In the genomic region with DNA sequence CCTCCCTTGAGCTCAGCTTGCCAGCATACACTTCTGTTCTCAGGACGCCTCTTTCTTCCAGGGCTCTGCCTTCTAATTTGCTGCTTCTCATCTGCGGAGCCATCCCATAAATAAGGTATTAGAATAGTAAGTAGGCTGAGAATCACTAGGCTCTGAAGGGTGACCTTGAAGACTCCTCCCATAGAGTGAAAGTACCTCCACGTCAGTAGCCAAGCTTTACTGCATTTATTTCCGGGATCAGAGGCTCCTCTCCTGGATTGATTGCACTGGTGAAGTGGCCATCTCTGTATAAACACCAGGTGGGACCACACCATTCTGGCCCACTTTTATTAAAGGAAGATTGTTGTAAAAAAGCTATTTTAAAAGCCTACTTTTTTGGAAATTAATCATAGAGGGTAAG, we compare ENCODE assay signal across 25 cellular contexts.
"Had no signal": no experiment of that assay in that cellular context is flagged by ENCODE, and none has a peak within 500 bp of the region (broad histone marks: within the 10 kb centered on the region; RNA-seq: fewer than 3 reads in every experiment).

No MANE protein-coding gene starts in this region.

- H3K36me3 ChIP-seq: cardiac muscle cell, esophagus muscularis mucosa, gastroesophageal sphincter, heart left ventricle, left ventricle myocardium inferior, prostate gland, right atrium auricular region, tibial artery had no signal

- H3K4me3 Mint-ChIP-seq: activated B cell treated with CpG ODN at 0.5 μM for 24 hours; activated CD4-positive, alpha-beta memory T cell treated with anti-CD3 and anti-CD28 coated beads, Interleukin-2, amount 10 ng/mL, durations not matched to agents 7 days and 5 days; activated naive CD8-positive, alpha-beta T cell treated with anti-CD3 and anti-CD28 coated beads, Interleukin-2, amount 10 ng/mL, durations not matched to agents 7 days and 5 days; activated T-helper 17 cell treated with anti-CD3 and anti-CD28 coated beads, Interleukin-2, amount 50 U/mL, for 72 hours; memory B cell; naive thymus-derived CD4-positive, alpha-beta T cell had no signal

- H3K9me3 Mint-ChIP-seq: activated B cell treated with CpG ODN at 0.5 μM for 24 hours; activated CD4-positive, alpha-beta memory T cell treated with anti-CD3 and anti-CD28 coated beads, Interleukin-2, amount 10 ng/mL, durations not matched to agents 7 days and 5 days; activated naive CD8-positive, alpha-beta T cell treated with anti-CD3 and anti-CD28 coated beads, Interleukin-2, amount 10 ng/mL, durations not matched to agents 7 days and 5 days; activated T-helper 17 cell treated with anti-CD3 and anti-CD28 coated beads, Interleukin-2, amount 50 U/mL, for 72 hours had no signal

- ATAC-seq: activated T-helper 17 cell treated with anti-CD3 and anti-CD28 coated beads, Interleukin-2, amount 50 U/mL, for 72 hours; gastroesophageal sphincter; heart left ventricle; naive thymus-derived CD4-positive, alpha-beta T cell; stimulated activated naive CD8-positive, alpha-beta T cell treated with anti-CD3 and anti-CD28 coated beads, Interleukin-15, Interleukin-2, amounts not matched to agents 100 U/mL and 50 U/mL, for 24 hours had no signal

- H3K4me1 ChIP-seq: esophagus muscularis mucosa, gastroesophageal sphincter, heart left ventricle, left ventricle myocardium inferior, prostate gland, right atrium auricular region, tibial artery had no signal

- H3K27me3 ChIP-seq: cardiac muscle cell, esophagus muscularis mucosa, gastroesophageal sphincter, heart left ventricle, right atrium auricular region, tibial artery had no signal

- H3K4me1 Mint-ChIP-seq: activated CD4-positive, alpha-beta memory T cell treated with anti-CD3 and anti-CD28 coated beads, Interleukin-2, amount 10 ng/mL, durations not matched to agents 7 days and 5 days; activated naive CD8-positive, alpha-beta T cell treated with anti-CD3 and anti-CD28 coated beads, Interleukin-2, amount 10 ng/mL, durations not matched to agents 7 days and 5 days; activated T-helper 17 cell treated with anti-CD3 and anti-CD28 coated beads, Interleukin-2, amount 50 U/mL, for 72 hours; memory B cell; naive thymus-derived CD4-positive, alpha-beta T cell had no signal

- H3K27me3 Mint-ChIP-seq: activated B cell treated with CpG ODN at 0.5 μM for 24 hours; activated CD4-positive, alpha-beta memory T cell treated with anti-CD3 and anti-CD28 coated beads, Interleukin-2, amount 10 ng/mL, durations not matched to agents 7 days and 5 days; activated naive CD8-positive, alpha-beta T cell treated with anti-CD3 and anti-CD28 coated beads, Interleukin-2, amount 10 ng/mL, durations not matched to agents 7 days and 5 days; activated T-helper 17 cell treated with anti-CD3 and anti-CD28 coated beads, Interleukin-2, amount 50 U/mL, for 72 hours; memory B cell; naive thymus-derived CD4-positive, alpha-beta T cell had no signal

- DNase-seq: activated B cell treated with CpG ODN at 0.5 μM for 24 hours; activated CD4-positive, alpha-beta memory T cell treated with anti-CD3 and anti-CD28 coated beads, Interleukin-2, amount 10 ng/mL, durations not matched to agents 7 days and 5 days; activated CD4-positive, alpha-beta T cell treated with anti-CD3 and anti-CD28 coated beads for 48 hours; activated naive CD4-positive, alpha-beta T cell treated with Interleukin-2 at 50 U/mL for 16 hours; activated naive CD8-positive, alpha-beta T cell treated with anti-CD3 and anti-CD28 coated beads, Interleukin-2, amount 10 ng/mL, durations not matched to agents 7 days and 5 days; activated T-cell treated with anti-CD3 and anti-CD28 coated beads, Interleukin-2, amount 50 U/mL, for 1 hour; amygdala; dermis blood vessel endothelial cell; effector memory CD4-positive, alpha-beta T cell; heart left ventricle; kidney; left ventricle myocardium inferior; naive thymus-derived CD4-positive, alpha-beta T cell; stimulated activated CD4-positive, alpha-beta T cell treated with anti-CD3 and anti-CD28 coated beads, Interleukin-12 subunit alpha, Interleukin-12 subunit beta, amount 100 ng/mL, for 4 hours; stimulated activated CD4-positive, alpha-beta T cell treated with anti-CD3 and anti-CD28 coated beads, Interleukin-2, amount 100 ng/mL, for 24 hours; stimulated activated naive CD8-positive, alpha-beta T cell treated with anti-CD3 and anti-CD28 coated beads, Interleukin-15, Interleukin-2, amounts not matched to agents 100 U/mL and 50 U/mL, for 24 hours; substantia nigra; tibial artery had no signal

- H3K36me3 Mint-ChIP-seq: activated naive CD8-positive, alpha-beta T cell treated with anti-CD3 and anti-CD28 coated beads, Interleukin-2, amount 10 ng/mL, durations not matched to agents 7 days and 5 days; memory B cell; naive thymus-derived CD4-positive, alpha-beta T cell had no signal

- H3K27ac Mint-ChIP-seq: activated B cell treated with CpG ODN at 0.5 μM for 24 hours; activated CD4-positive, alpha-beta memory T cell treated with anti-CD3 and anti-CD28 coated beads, Interleukin-2, amount 10 ng/mL, durations not matched to agents 7 days and 5 days; activated naive CD8-positive, alpha-beta T cell treated with anti-CD3 and anti-CD28 coated beads, Interleukin-2, amount 10 ng/mL, durations not matched to agents 7 days and 5 days; activated T-helper 17 cell treated with anti-CD3 and anti-CD28 coated beads, Interleukin-2, amount 50 U/mL, for 72 hours; memory B cell; naive thymus-derived CD4-positive, alpha-beta T cell had no signal

- H3K9me3 ChIP-seq: esophagus muscularis mucosa, gastroesophageal sphincter, heart left ventricle, left ventricle myocardium inferior, prostate gland, right atrium auricular region, tibial artery had no signal

- H3K27ac ChIP-seq: cardiac muscle cell, esophagus muscularis mucosa, gastroesophageal sphincter, heart left ventricle, left ventricle myocardium inferior, prostate gland, right atrium auricular region, tibial artery had no signal

- H3K4me3 ChIP-seq: cardiac muscle cell, esophagus muscularis mucosa, gastroesophageal sphincter, heart left ventricle, left ventricle myocardium inferior, prostate gland, right atrium auricular region, tibial artery had no signal
